20 cellular contexts compared by ENCODE assay signal in the genomic region with DNA sequence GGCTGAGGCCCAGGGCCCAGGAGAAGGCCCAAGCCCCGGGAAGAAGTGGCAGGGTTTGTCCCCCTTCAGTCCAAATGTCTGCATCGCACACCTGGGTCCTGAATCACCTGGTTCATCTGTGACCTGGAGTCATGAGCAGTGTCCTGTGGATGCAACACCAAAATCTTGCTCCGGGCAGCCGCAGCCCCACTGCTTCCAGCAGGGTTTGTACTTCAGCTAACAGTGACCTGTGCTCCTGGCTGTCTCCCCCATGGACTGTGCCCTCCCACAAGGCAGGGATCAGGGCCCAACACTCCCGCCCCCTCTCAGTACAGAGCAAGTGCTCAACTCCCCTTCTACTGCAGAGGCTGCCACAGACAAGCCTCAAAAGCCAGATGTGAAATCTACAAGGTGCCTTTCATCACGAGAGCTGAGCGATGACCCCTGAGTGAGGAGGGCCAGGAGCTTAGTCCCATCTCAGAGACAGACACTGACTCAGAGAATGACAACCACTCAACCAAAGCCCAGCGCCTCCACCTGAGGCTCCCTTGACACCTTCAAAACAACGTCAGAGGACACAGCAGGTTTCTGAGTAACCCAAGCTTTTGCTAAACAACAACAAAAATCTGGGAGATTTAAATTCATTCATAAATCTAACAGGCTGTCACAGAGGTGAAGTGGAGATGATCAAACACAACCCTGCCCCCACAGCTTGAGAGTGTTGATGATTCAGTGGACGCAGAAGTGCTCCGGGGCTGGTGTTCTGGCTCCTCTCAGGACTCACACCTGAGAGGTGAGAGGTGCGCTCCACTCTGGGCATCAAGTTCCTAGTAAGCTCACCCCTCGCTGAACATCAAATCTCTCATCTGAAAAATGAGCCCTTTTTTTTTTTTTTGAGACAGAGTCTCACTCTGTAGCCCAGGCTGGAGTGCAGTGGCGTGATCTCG. TPM values are rescaled to one million over a fixed set of nuclear protein-coding genes. Genes with fewer than 3 reads are reported as not detected.
DNase-seq lines count a peak whose midpoint lies in the region; ATAC-seq, FAIRE-seq and TF ChIP-seq lines count a peak whose summit lies in the region.
"Had no signal": no experiment of that assay in that cellular context is flagged by ENCODE, and none has a peak within 500 bp of the region (broad histone marks: within the 10 kb centered on the region; RNA-seq: fewer than 3 reads in every experiment).

No MANE protein-coding gene starts in this region.

- H3K9ac ChIP-seq in BLaER1 treated with 17β-estradiol and CSF1 and Interleukin-3, amounts not matched to agents 10 nM and 100 nM, result peak overlapping the region in 10 of 11 experiments; percentile 20 to 88 (median 79); a peak in 17 of 22 replicates
- peak overlapping the region; percentile 80 for H3K9ac ChIP-seq in GM12878 (ENCODE audit: control insufficient read depth, insufficient read depth, low read length)

- H3K27me3 Mint-ChIP-seq in GM23338 (ENCODE audit: insufficient read depth, low read depth, poor library complexity) (peaks cover 23% of the 10 kb centered on the region), nephron (ENCODE audit: low read depth) (peaks cover 14% of the 10 kb centered on the region)

- H3K27me3 ChIP-seq in BLaER1 treated with 17β-estradiol and CSF1 and Interleukin-3, amounts not matched to agents 10 nM and 100 nM, result no peaks in the 10 kb centered on the region
- H3K27me3 ChIP-seq in GM23338 (ENCODE audit: insufficient read depth), result peaks cover 9% of the 10 kb centered on the region; the same call in 1 of the 2 replicates
- no peaks in the 10 kb centered on the region for H3K27me3 ChIP-seq in GM12878 (replicated peaks in 1 of 2; ENCODE audit: control insufficient read depth in 2 of 2, insufficient read depth in 2 of 2, low read length in 1 of 2)
- H3K27me3 ChIP-seq in hepatocyte, result no peaks in the 10 kb centered on the region
- H3K27me3 ChIP-seq: colonic mucosa, esophagus squamous epithelium, heart left ventricle had no signal

- H3F3A ChIP-seq in GM23338 (replicated peaks; ENCODE audit: low read depth), result peaks cover 4% of the 10 kb centered on the region; the same call in 1 of the 2 replicates

- H3K4me3 Mint-ChIP-seq in GM23338 (no peak overlapping the region), nephron (peak overlapping the region; percentile 46 to 54 (median 50))
- H3K4me3 Mint-ChIP-seq: activated CD8-positive, alpha-beta T cell treated with anti-CD3 and anti-CD28 coated beads, Interleukin-2, amount 10 ng/mL, durations not matched to agents 7 days and 5 days had no signal

- H3K4me1 Mint-ChIP-seq in GM23338, result peaks cover 23% of the 10 kb centered on the region
- peaks cover 21% of the 10 kb centered on the region for H3K4me1 Mint-ChIP-seq in nephron

- no TSS peak for BruUV-seq in GM12878 (replicated peaks; lab: Mats Ljungman, UMichigan)

- H3K79me2 ChIP-seq in GM23338 (replicated peaks; ENCODE audit: insufficient read depth) (peaks cover 43% of the 10 kb centered on the region), GM12878 (ENCODE audit: control insufficient read depth, insufficient read depth, low read length) (peaks cover 79% of the 10 kb centered on the region), hepatocyte (peaks cover 47% of the 10 kb centered on the region)

- in situ Hi-C loops in GM12878 (cut with MboI), result no loop called here

- CTCF ChIA-PET in GM12878 (lab: Yijun Ruan, JAX), result interaction anchor here (1.2 to 2.3 kb wide), 3 partner anchors 8 to 72 kb away, joined by 3 to 8 read pairs (median 8); no protein-coding TSS in a partner anchor

- no peak overlapping the region for H2AFZ ChIP-seq in GM23338
- no peak overlapping the region for H2AFZ ChIP-seq in GM12878 (ENCODE audit: control insufficient read depth, low read depth, low read length)
- no peak overlapping the region for H2AFZ ChIP-seq in hepatocyte

- peak; percentile 47 for FAIRE-seq in GM12878 (lab: Jason Lieb, UNC)

- DNase-seq in GM23338 (ENCODE audit: low spot score), result no peak
- no peak for DNase-seq in GM12878 (ENCODE audit: low read depth, low spot score)
- no peak for DNase-seq in kidney glomerular epithelial cell (lab: John Stamatoyannopoulos, UW)
- no peak for DNase-seq in cerebellum (ENCODE audit: low spot score)
- DNase-seq in activated CD4-positive, CD25-positive, alpha-beta regulatory T cell treated with anti-CD3 and anti-CD28 coated beads, Interleukin-2, amount 50 U/mL, for 72 hours, result no peak
- no peak for DNase-seq in hepatocyte (ENCODE audit: low spot score)
- DNase-seq: activated CD8-positive, alpha-beta T cell treated with anti-CD3 and anti-CD28 coated beads, Interleukin-2, amount 10 ng/mL, durations not matched to agents 7 days and 5 days; amniotic stem cell; colonic mucosa; esophagus squamous epithelium; GOT3; NCI-H1092; PC-3; retina had no signal

- POLR2A ChIA-PET in GM12878 (lab: Charles Lee), result interaction anchor here (0.5 to 1.8 kb wide), 7 partner anchors 9 to 132 kb away, joined by 3 to 9 read pairs (median 5); no protein-coding TSS in a partner anchor

- H3K9me3 ChIP-seq in BLaER1 treated with 17β-estradiol and CSF1 and Interleukin-3, amounts not matched to agents 10 nM and 100 nM (replicated peaks in 1 of 11), result no peaks in the 10 kb centered on the region
- H3K9me3 ChIP-seq in GM12878 (replicated peaks; ENCODE audit: control insufficient read depth, insufficient read depth, low read length), result no peaks in the 10 kb centered on the region
- H3K9me3 ChIP-seq in hepatocyte (ENCODE audit: low read depth), result no peaks in the 10 kb centered on the region
- H3K9me3 ChIP-seq: colonic mucosa, esophagus squamous epithelium, heart left ventricle had no signal

- peaks cover 75 to 91% (median 87%) of the 10 kb centered on the region in 10 experiments for H3K4me1 ChIP-seq in BLaER1 treated with 17β-estradiol and CSF1 and Interleukin-3, amounts not matched to agents 10 nM and 100 nM
- H3K4me1 ChIP-seq in GM23338 (ENCODE audit: insufficient read depth) (peaks cover 10% of the 10 kb centered on the region), GM12878 (ENCODE audit: control insufficient read depth, insufficient read depth, low read length) (peaks cover 69% of the 10 kb centered on the region), hepatocyte (ENCODE audit: insufficient read depth) (peaks cover 11% of the 10 kb centered on the region)
- H3K4me1 ChIP-seq: colonic mucosa had no signal

- no peak for TF ChIP-seq CTCF in GM23338 (conservative IDR thresholded peaks at IDR 0.05; ENCODE audit: low read depth in 2 of 2)
- no peak for TF ChIP-seq CTCF in GM12878 (IDR thresholded peaks at IDR 0.05 in 2 of 3, conservative IDR thresholded peaks at IDR 0.05 in 1 of 3; ENCODE audit: control insufficient read depth in 2 of 3, extremely low read depth in 1 of 3, insufficient read depth in 1 of 3, low read depth in 3 of 3, low read length in 3 of 3)
- no peak for TF ChIP-seq CTCF in nephron (IDR thresholded peaks at IDR 0.05; ENCODE audit: unreplicated experiment in 3 of 3)
- TF ChIP-seq CTCF in hepatocyte (IDR thresholded peaks at IDR 0.05; ENCODE audit: poor library complexity), result no peak

- SMC1A ChIA-PET in GM12878 (lab: Charles Lee; ENCODE audit: uncharacterized antibody, unreplicated experiment), result interaction anchor here (0.6 to 5.2 kb wide), 6 partner anchors 9 to 111 kb away, joined by 3 to 32 read pairs (median 4); partner anchors contain the start of gene NUP50

- TF ChIP-seq POLR2A in GM12878 (IDR thresholded peaks at IDR 0.05; ENCODE audit: low read depth, low read length), result 0 out of 2 replicates have a peak, but pooled peaks have one; percentile 7

- H3K36me3 Mint-ChIP-seq in GM23338 (ENCODE audit: low read depth) (no peaks in the 10 kb centered on the region; the same call in 1 of the 3 replicates), nephron (ENCODE audit: low read depth) (peaks cover 5% of the 10 kb centered on the region)

- TF ChIP-seq EP300 in GM12878 (IDR thresholded peaks at IDR 0.05; ENCODE audit: borderline replicate concordance in 1 of 2, control insufficient read depth in 1 of 2, low read depth in 2 of 2, low read length in 2 of 2), result no peak

- peaks cover 39 to 80% (median 65%) of the 10 kb centered on the region in 11 experiments for H4K20me1 ChIP-seq in BLaER1 treated with 17β-estradiol and CSF1 and Interleukin-3, amounts not matched to agents 10 nM and 100 nM
- H4K20me1 ChIP-seq in GM23338 (replicated peaks; ENCODE audit: insufficient read depth), result peaks cover 15% of the 10 kb centered on the region
- H4K20me1 ChIP-seq in GM12878 (ENCODE audit: control insufficient read depth, insufficient read depth), result no peaks in the 10 kb centered on the region
- H4K20me1 ChIP-seq in hepatocyte (ENCODE audit: insufficient read depth, poor library complexity, severe bottlenecking), result peaks cover 8% of the 10 kb centered on the region

- no peak for TF ChIP-seq RAD21 in GM12878 (IDR thresholded peaks at IDR 0.05; ENCODE audit: insufficient read depth, low read depth, low read length)

- peak overlapping the region; percentile 94 to 100 (median 97) for H3K4me2 ChIP-seq in BLaER1 treated with 17β-estradiol and CSF1 and Interleukin-3, amounts not matched to agents 10 nM and 100 nM
- H3K4me2 ChIP-seq in GM23338 (no peak overlapping the region), GM12878 (ENCODE audit: control insufficient read depth, insufficient read depth) (peak overlapping the region; percentile 88), hepatocyte (no peak overlapping the region)

- peak overlapping the region; percentile 65; the same call in 1 of the 2 replicates for H3K27ac Mint-ChIP-seq in GM23338
- H3K27ac Mint-ChIP-seq in nephron, result no peak overlapping the region
- H3K27ac Mint-ChIP-seq: activated CD8-positive, alpha-beta T cell treated with anti-CD3 and anti-CD28 coated beads, Interleukin-2, amount 10 ng/mL, durations not matched to agents 7 days and 5 days; activated T-helper 2 cell treated with anti-CD3 and anti-CD28 coated beads, Interferon-gamma antibody, Interleukin-2, Interleukin-4, amounts not matched to agents 10 μg/mL and 5 μg/mL and 100 μg/mL, durations not matched to agents 14 hours and 24 hours and 36 hours had no signal

- H3K27ac ChIP-seq in BLaER1 treated with 17β-estradiol and CSF1 and Interleukin-3, amounts not matched to agents 10 nM and 100 nM, result peak overlapping the region in 5 of 11 experiments; percentile 2 to 92 (median 88); a peak in 10 of 22 replicates
- no peak overlapping the region for H3K27ac ChIP-seq in GM23338 (ENCODE audit: low read depth)
- peak overlapping the region; percentile 93 for H3K27ac ChIP-seq in GM12878 (ENCODE audit: control insufficient read depth, insufficient read depth)
- no peak overlapping the region for H3K27ac ChIP-seq in hepatocyte
- H3K27ac ChIP-seq: colonic mucosa, esophagus squamous epithelium had no signal

- no peaks in the 10 kb centered on the region for H3K9me2 ChIP-seq in GM23338 (ENCODE audit: insufficient read depth)
- no peaks in the 10 kb centered on the region for H3K9me2 ChIP-seq in hepatocyte (replicated peaks; ENCODE audit: insufficient read depth)

- WGBS in GM12878 (ENCODE audit: insufficient coverage, insufficient replicate concordance, low lambda C conversion rate, missing lambda C conversion rate), result 89% methylated on average over 13 of the region's 15 CpGs
- WGBS in hepatocyte (ENCODE audit: low lambda C conversion rate, missing lambda C conversion rate), result 84% methylated on average over 15 of the region's 15 CpGs

- peaks cover 12 to 48% (median 24%) of the 10 kb centered on the region in 11 experiments; a peak in 17 of 22 replicates for H3K36me3 ChIP-seq in BLaER1 treated with 17β-estradiol and CSF1 and Interleukin-3, amounts not matched to agents 10 nM and 100 nM
- no peaks in the 10 kb centered on the region for H3K36me3 ChIP-seq in GM23338 (ENCODE audit: insufficient read depth)
- H3K36me3 ChIP-seq in GM12878 (ENCODE audit: control insufficient read depth in 2 of 2, insufficient read depth in 2 of 2, low read length in 1 of 2), result peaks cover 2 to 11% of the 10 kb centered on the region in 2 experiments; a peak in 2 of 4 replicates
- no peaks in the 10 kb centered on the region for H3K36me3 ChIP-seq in hepatocyte (replicated peaks; ENCODE audit: insufficient read depth, low read depth)
- H3K36me3 ChIP-seq: colonic mucosa had no signal

- ATAC-seq in GM23338 (no peak), GM12878 (no peak)
- ATAC-seq: activated CD8-positive, alpha-beta T cell treated with anti-CD3 and anti-CD28 coated beads, Interleukin-2, amount 10 ng/mL, durations not matched to agents 7 days and 5 days; heart left ventricle; PC-3 had no signal

- no peaks in the 10 kb centered on the region for H3K9me3 Mint-ChIP-seq in GM23338
- no peaks in the 10 kb centered on the region for H3K9me3 Mint-ChIP-seq in nephron
- H3K9me3 Mint-ChIP-seq: activated T-helper 2 cell treated with anti-CD3 and anti-CD28 coated beads, Interferon-gamma antibody, Interleukin-2, Interleukin-4, amounts not matched to agents 10 μg/mL and 5 μg/mL and 100 μg/mL, durations not matched to agents 14 hours and 24 hours and 36 hours had no signal

- peak overlapping the region in 4 of 10 experiments; percentile 3 to 64 (median 52); a peak in 5 of 20 replicates for H3K4me3 ChIP-seq in BLaER1 treated with 17β-estradiol and CSF1 and Interleukin-3, amounts not matched to agents 10 nM and 100 nM
- H3K4me3 ChIP-seq in GM23338, result no peak overlapping the region
- H3K4me3 ChIP-seq in GM12878, result peak overlapping the region; percentile 67
- H3K4me3 ChIP-seq in hepatocyte, result no peak overlapping the region
- H3K4me3 ChIP-seq: colonic mucosa, esophagus squamous epithelium, heart left ventricle had no signal

- intact Hi-C loops in GM12878 (cut with micrococcal nuclease; ENCODE audit: unreplicated experiment), result loop anchor here (5.0 kb wide), 1 partner anchor 70 kb away; no protein-coding TSS in a partner anchor

- RAD21 ChIA-PET in GM12878 (lab: Charles Lee; ENCODE audit: unreplicated experiment), result interaction anchor here (0.6 kb wide), 1 partner anchor 65 kb away, joined by 3 read pairs; no protein-coding TSS in a partner anchor

RNA-seq across cellular contexts. Expression of gene KIAA0930, which starts 3.4 kb away (rescaled TPM):
- total RNA-seq in GM23338 (2014; rRNA removed; shearing (Covaris generic)), result 78.6 and 81.8 TPM in 2 replicates
- 15.0 and 19.1 TPM in 2 replicates for polyA plus RNA-seq in GM23338 (2016; fragmentation: Nextera tagmentation; extraction: Ambion mirVana)
- 25.3 and 27.5 TPM in 2 replicates for total RNA-seq in GM12878 (2013; cell fraction: nucleolus; rRNA removed)
- 99.8 and 102 TPM in 2 replicates for total RNA-seq in GM12878 (2014; rRNA removed)
- total RNA-seq in GM12878 (2014; rRNA removed; fragmentation: Illumina TruSeq; extraction: Trizol), result 39.2 and 45.2 TPM in 2 replicates
- 125 and 127 TPM in 2 replicates for total RNA-seq in GM12878 (2021)
- 23.2 TPM for polyA plus RNA-seq in GM12878 (2011; ENCODE audit: low read depth)
- polyA plus RNA-seq in GM12878 (2011; rRNA removed), result 38.7 and 58.2 TPM in 2 replicates
- 79.0 and 81.0 TPM in 2 replicates for polyA plus RNA-seq in GM12878 (2011; cell fraction: cytosol; rRNA removed)
- 65.6 and 80.7 TPM in 2 replicates for polyA plus RNA-seq in GM12878 (2011; cell fraction: nucleus; rRNA removed)
- 57.8 and 60.4 TPM in 2 replicates for polyA plus RNA-seq in GM12878 (2012)
- polyA plus RNA-seq in GM12878 (2014; fragmentation: Illumina TruSeq; extraction: Trizol), result 13.4 and 47.4 TPM in 2 replicates
- polyA plus RNA-seq in GM12878 (2014; fragmentation: Nextera tagmentation; extraction: Ambion mirVana), result 1 to 10 TPM; 3.6 to 9.2 TPM
- polyA plus RNA-seq in GM12878 (2014; rRNA removed), result 114 and 120 TPM in 2 replicates
- polyA plus RNA-seq in GM12878 (2016; fragmentation: Nextera tagmentation; extraction: Ambion mirVana), result 10 to 100 TPM; 14.2 to 16.3 TPM
- 26.4 and 47.9 TPM in 2 replicates for polyA minus RNA-seq in GM12878 (2011; rRNA and poly(A)+ RNA removed)
- 20.2 and 21.9 TPM in 2 replicates for polyA minus RNA-seq in GM12878 (2011; cell fraction: cytosol; rRNA and poly(A)+ RNA removed)
- polyA minus RNA-seq in GM12878 (2011; cell fraction: nucleus; rRNA and poly(A)+ RNA removed), result 10.3 and 17.9 TPM in 2 replicates
- total RNA-seq in cerebellum, result 37.0 TPM
- 30.9 and 62.9 TPM in 2 replicates for total RNA-seq in hepatocyte
- 42.0 and 43.6 TPM in 2 replicates for polyA plus RNA-seq in hepatocyte

RNA-seq across cellular contexts. Expression of gene UPK3A, which starts 47.4 kb away (rescaled TPM):
- total RNA-seq in GM23338 (2014; rRNA removed; shearing (Covaris generic)), result 0.89 TPM in 1 of 2 replicates, not detected in the other
- polyA plus RNA-seq in GM23338 (2016; fragmentation: Nextera tagmentation; extraction: Ambion mirVana) (0.47 and 1.1 TPM in 2 replicates), GM12878 (2011; rRNA removed) (not detected in 2 replicates), GM12878 (2014; fragmentation: Illumina TruSeq; extraction: Trizol) (not detected in 2 replicates), GM12878 (2014; fragmentation: Nextera tagmentation; extraction: Ambion mirVana) (not detected), GM12878 (2014; rRNA removed) (not detected in 2 replicates), GM12878 (2016; fragmentation: Nextera tagmentation; extraction: Ambion mirVana) (not detected), hepatocyte (41.8 and 71.5 TPM in 2 replicates)
- total RNA-seq in GM12878 (2013; cell fraction: nucleolus; rRNA removed), result not detected in 2 replicates
- total RNA-seq in GM12878 (2014; rRNA removed) (not detected in 2 replicates), GM12878 (2014; rRNA removed; fragmentation: Illumina TruSeq; extraction: Trizol) (not detected in 2 replicates), GM12878 (2021) (not detected in 2 replicates), cerebellum (not detected), hepatocyte (14.4 and 14.9 TPM in 2 replicates)
- polyA plus RNA-seq in GM12878 (2011; ENCODE audit: low read depth), result not detected
- polyA plus RNA-seq in GM12878 (2011; cell fraction: cytosol; rRNA removed), result not detected in 2 replicates
- polyA plus RNA-seq in GM12878 (2011; cell fraction: nucleus; rRNA removed), result not detected in 2 replicates
- polyA plus RNA-seq in GM12878 (2012), result 0.18 TPM in 1 of 2 replicates, not detected in the other
- polyA minus RNA-seq in GM12878 (2011; rRNA and poly(A)+ RNA removed), result not detected in 2 replicates
- not detected in 2 replicates for polyA minus RNA-seq in GM12878 (2011; cell fraction: cytosol; rRNA and poly(A)+ RNA removed)
- polyA minus RNA-seq in GM12878 (2011; cell fraction: nucleus; rRNA and poly(A)+ RNA removed), result not detected in 2 replicates
- total RNA-seq: activated CD8-positive, alpha-beta T cell treated with anti-CD3 and anti-CD28 coated beads, Interleukin-2, amount 10 ng/mL, durations not matched to agents 7 days and 5 days; activated T-helper 2 cell treated with anti-CD3 and anti-CD28 coated beads, Interferon-gamma antibody, Interleukin-2, Interleukin-4, amounts not matched to agents 10 μg/mL and 5 μg/mL and 100 μg/mL, durations not matched to agents 14 hours and 24 hours and 36 hours; esophagus squamous epithelium; kidney epithelial cell; NCI-H460 had no signal

Comparison
In these comparisons a context has a peak if more than half of its experiments do, and no peak if none do; other contexts are left out.
1. H3K4me2 ChIP-seq: peak in BLaER1 treated with 17β-estradiol and CSF1 and Interleukin-3, amounts not matched to agents 10 nM and 100 nM (11 of 11) and GM12878 (single experiment); none in GM23338 (single experiment) and hepatocyte (single experiment).